ENCODE assay signal across 16 cellular contexts in genomic region chr2:23664069-23664788, GRCh38.
A peak's percentile ranks its signal among the peaks of the same experiment; 100 is the strongest.
DNase-seq lines count a peak whose midpoint lies in the region; ATAC-seq and TF ChIP-seq lines count a peak whose summit lies in the region.
"Had no signal": no experiment of that assay in that cellular context is flagged by ENCODE, and none has a peak within 500 bp of the region (broad histone marks: within the 10 kb centered on the region; RNA-seq: fewer than 3 reads in every experiment).

No MANE protein-coding gene starts in this region.

- POLR2A ChIA-PET in WTC11 (lab: Charles Lee): no interaction called here

- H3K4me1 Mint-ChIP-seq in HFFc6 (ENCODE audit: low read depth) (peaks cover 6% of the 10 kb centered on the region; the same call in 1 of the 2 replicates), glutamatergic neuron (ENCODE audit: low read depth, unreplicated experiment) (peaks cover 3% of the 10 kb centered on the region), WTC11 (peaks cover 3% of the 10 kb centered on the region; the same call in 1 of the 2 replicates)

- H3K9me3 Mint-ChIP-seq in HFFc6 (no peaks in the 10 kb centered on the region), glutamatergic neuron (ENCODE audit: unreplicated experiment) (peaks cover 4% of the 10 kb centered on the region), WTC11 (no peaks in the 10 kb centered on the region)
- H3K9me3 Mint-ChIP-seq: CD8-positive, alpha-beta T cell had no signal

- H3K9me3 ChIP-seq in SK-N-MC (ENCODE audit: low read depth, low read length): no peaks in the 10 kb centered on the region
- H3K9me3 ChIP-seq in suprapubic skin: no peaks in the 10 kb centered on the region
- H3K9me3 ChIP-seq in esophagus muscularis mucosa: no peaks in the 10 kb centered on the region
- H3K9me3 ChIP-seq: BE2C, SJCRH30 had no signal

- intact Hi-C loops in esophagus muscularis mucosa (cut with DNase I): no loop called here

- TF ChIP-seq EP300 in suprapubic skin (IDR thresholded peaks at IDR 0.05): no peak
- no peak for TF ChIP-seq EP300 in esophagus muscularis mucosa (IDR thresholded peaks at IDR 0.05)

- ATAC-seq in WTC11: no peak
- ATAC-seq: CD8-positive, alpha-beta T cell had no signal

- no peaks in the 10 kb centered on the region for H3K36me3 ChIP-seq in SK-N-MC (ENCODE audit: insufficient read depth, low read length)
- peaks cover 4% of the 10 kb centered on the region for H3K36me3 ChIP-seq in suprapubic skin
- H3K36me3 ChIP-seq in esophagus muscularis mucosa: peaks cover 0 to 14% (median 5%) of the 10 kb centered on the region in 4 donors
- H3K36me3 ChIP-seq: BE2C, SJCRH30 had no signal

- DNase-seq in HFFc6 (no peak), SK-N-MC (ENCODE audit: low read depth, low spot score) (no peak), glutamatergic neuron (no peak), suprapubic skin (ENCODE audit: low spot score in 2 of 2) (no peak), esophagus muscularis mucosa (ENCODE audit: extremely low spot score) (no peak), WTC11 (ENCODE audit: low spot score) (no peak), NCI-H2196 treated with DMSO at 0.1 percent for 48 hours (lab: John Stamatoyannopoulos, UW; ENCODE audit: unreplicated experiment) (no peak)
- DNase-seq: BE2C; CD8-positive, alpha-beta T cell; DND-41; GF-D8; NCI-H1105 treated with DMSO at 0.1 percent for 48 hours; NCI-H187; NCI-H510A treated with DMSO at 0.1 percent for 48 hours; SJCRH30 had no signal

- H3K9ac ChIP-seq in SK-N-MC (ENCODE audit: insufficient read length): no peak overlapping the region
- H3K9ac ChIP-seq: KMS-11 had no signal

- H3K27ac Mint-ChIP-seq in HFFc6 (no peak overlapping the region), glutamatergic neuron (ENCODE audit: unreplicated experiment) (peak overlapping the region; percentile 31), WTC11 (no peak overlapping the region)
- H3K27ac Mint-ChIP-seq: CD8-positive, alpha-beta T cell had no signal

- CTCF ChIA-PET in WTC11 (lab: Charles Lee): interaction anchor here (1.3 kb wide), 1 partner anchor 40 kb away, joined by 3 read pairs; no protein-coding TSS in a partner anchor

- H3K36me3 Mint-ChIP-seq in HFFc6 (ENCODE audit: low read depth) (no peaks in the 10 kb centered on the region), glutamatergic neuron (ENCODE audit: unreplicated experiment) (peaks cover 4% of the 10 kb centered on the region), WTC11 (no peaks in the 10 kb centered on the region)
- H3K36me3 Mint-ChIP-seq: CD8-positive, alpha-beta T cell had no signal

- H3K27me3 Mint-ChIP-seq in HFFc6 (ENCODE audit: insufficient read depth): peaks cover 2% of the 10 kb centered on the region
- H3K27me3 Mint-ChIP-seq in glutamatergic neuron (ENCODE audit: unreplicated experiment): peaks cover 14% of the 10 kb centered on the region
- no peaks in the 10 kb centered on the region; the same call in 1 of the 2 replicates for H3K27me3 Mint-ChIP-seq in WTC11 (ENCODE audit: low read depth)

- no peaks in the 10 kb centered on the region for H3K27me3 ChIP-seq in suprapubic skin
- H3K27me3 ChIP-seq in esophagus muscularis mucosa: no peaks in the 10 kb centered on the region
- H3K27me3 ChIP-seq: BE2C, SJCRH30 had no signal

- TF ChIP-seq CTCF in HFFc6 (IDR thresholded peaks at IDR 0.05) (no peak), glutamatergic neuron (IDR thresholded peaks at IDR 0.05; ENCODE audit: partially characterized antibody, unreplicated experiment) (no peak), suprapubic skin (IDR thresholded peaks at IDR 0.05) (no peak), esophagus muscularis mucosa (IDR thresholded peaks at IDR 0.05) (no peak), WTC11 (IDR thresholded peaks at IDR 0.05) (no peak)

- peak overlapping the region; percentile 67 for H3K4me3 ChIP-seq in SK-N-MC
- peak overlapping the region; percentile 43 for H3K4me3 ChIP-seq in suprapubic skin
- peak overlapping the region in 1 of 4 donors; percentile 48 for H3K4me3 ChIP-seq in esophagus muscularis mucosa
- H3K4me3 ChIP-seq: SJCRH30 had no signal

- TF ChIP-seq POLR2A in suprapubic skin (IDR thresholded peaks at IDR 0.05) (no peak), esophagus muscularis mucosa (IDR thresholded peaks at IDR 0.05; ENCODE audit: low read depth) (no peak)

- H3K27ac ChIP-seq in SK-N-MC (0 out of 2 replicates have a peak overlapping the region, but pooled peaks have one; percentile 55), suprapubic skin (no peak overlapping the region), esophagus muscularis mucosa (replicated peaks in 1 of 4) (peak overlapping the region in 1 of 4 donors; percentile 63)
- H3K27ac ChIP-seq: KMS-11, SJCRH30 had no signal

- H3K4me1 ChIP-seq in suprapubic skin (peaks cover 28% of the 10 kb centered on the region), esophagus muscularis mucosa (peaks cover 19 to 35% (median 32%) of the 10 kb centered on the region in 4 donors)

- 43% methylated on average over 8 of the region's 9 CpGs for WGBS in suprapubic skin
- 55% methylated on average over 9 of the region's 9 CpGs for WGBS in esophagus muscularis mucosa

- peak overlapping the region; percentile 27; the same call in 1 of the 2 replicates for H3K4me3 Mint-ChIP-seq in HFFc6
- H3K4me3 Mint-ChIP-seq in glutamatergic neuron (ENCODE audit: unreplicated experiment): no peak overlapping the region
- H3K4me3 Mint-ChIP-seq in WTC11: no peak overlapping the region
- H3K4me3 Mint-ChIP-seq: CD8-positive, alpha-beta T cell had no signal

TF ChIP-seq in WTC11, 78 proteins besides CTCF, POLR2A, EP300 and RAD21:
- no peak for TF ChIP-seq ARID4B (CRISPR knock-in tag; IDR thresholded peaks at IDR 0.05; ENCODE audit: borderline replicate concordance)
- no peak for TF ChIP-seq GABPB1 (CRISPR knock-in tag; IDR thresholded peaks at IDR 0.05)
- TF ChIP-seq ZNF671 (CRISPR knock-in tag; IDR thresholded peaks at IDR 0.05): no peak
- no peak for TF ChIP-seq IRF2 (CRISPR knock-in tag; IDR thresholded peaks at IDR 0.05; ENCODE audit: borderline replicate concordance, low read depth)
